8 cellular contexts compared by ENCODE assay signal in the genomic region with DNA sequence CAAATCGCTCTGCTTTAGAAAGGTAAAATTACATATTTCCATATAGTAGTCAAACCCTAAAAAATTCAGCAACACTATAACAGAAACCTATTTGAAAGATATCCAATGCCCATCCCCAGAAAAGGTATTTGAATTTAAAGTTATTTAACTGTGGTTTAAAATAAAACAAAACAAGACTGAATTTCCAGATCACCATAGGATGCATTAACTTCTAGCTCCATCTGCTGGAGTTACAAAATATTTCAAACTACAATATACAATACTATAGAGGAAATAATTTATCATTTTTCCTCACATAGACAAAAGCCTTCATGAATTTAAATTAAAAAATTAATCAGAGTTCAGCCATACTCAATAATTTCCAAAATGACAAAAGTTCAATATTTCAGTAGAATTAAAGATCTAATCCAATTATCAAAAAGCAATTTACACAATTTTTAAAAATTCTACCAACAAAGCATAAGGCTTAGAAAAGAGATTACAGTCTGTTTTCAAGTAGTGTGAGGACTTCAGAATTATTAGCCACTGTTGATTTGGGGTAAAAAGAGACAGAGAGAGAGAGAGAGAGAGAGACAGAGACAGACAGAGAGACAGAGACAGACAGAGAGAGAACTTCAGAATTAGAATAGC.
DNase-seq lines count a peak whose midpoint lies in the region; ATAC-seq and TF ChIP-seq lines count a peak whose summit lies in the region.

No MANE protein-coding gene starts in this region.

- TF ChIP-seq CTCF in GM12874 (IDR thresholded peaks at IDR 0.05; ENCODE audit: insufficient read depth, low read depth, low read length) (0 out of 2 replicates have a peak, but pooled peaks have one; percentile 8), fibroblast of villous mesenchyme (IDR thresholded peaks at IDR 0.05; ENCODE audit: insufficient read depth, low read depth, low read length) (peak; percentile 45)

- DNase-seq in ACHN = peak; percentile 43
- DNase-seq in RKO (ENCODE audit: low spot score) = peak; percentile 66
- peak; percentile 33 for DNase-seq in fibroblast of villous mesenchyme (ENCODE audit: low read depth)
- DNase-seq in ecto neural progenitor cell (ENCODE audit: low spot score) = no peak
- no peak for DNase-seq in COLO829 (ENCODE audit: low spot score)

- ATAC-seq in HG02610 (IDR thresholded peaks at IDR 0.05; ENCODE audit: unreplicated experiment) (no peak), HG03095 (IDR thresholded peaks at IDR 0.05; ENCODE audit: unreplicated experiment) (no peak)

- no peak overlapping the region for H3K4me3 ChIP-seq in fibroblast of villous mesenchyme (ENCODE audit: low read depth, low read length)

- in situ Hi-C loops in ACHN (cut with HindIII; ENCODE audit: low pct_ligation_motif_present, low pct_unique_long_range_greater_than_20kb, low sequenced_read_pairs) = no loop called here

Comparison
In these comparisons a context has a peak if more than half of its experiments do, and no peak if none do; other contexts are left out.
1. DNase-seq: peak in ACHN (single experiment), RKO (single experiment) and fibroblast of villous mesenchyme (single experiment); none in ecto neural progenitor cell (single experiment) and COLO829 (single experiment).